ENCODE assay signal across 21 cellular contexts in the genomic region with DNA sequence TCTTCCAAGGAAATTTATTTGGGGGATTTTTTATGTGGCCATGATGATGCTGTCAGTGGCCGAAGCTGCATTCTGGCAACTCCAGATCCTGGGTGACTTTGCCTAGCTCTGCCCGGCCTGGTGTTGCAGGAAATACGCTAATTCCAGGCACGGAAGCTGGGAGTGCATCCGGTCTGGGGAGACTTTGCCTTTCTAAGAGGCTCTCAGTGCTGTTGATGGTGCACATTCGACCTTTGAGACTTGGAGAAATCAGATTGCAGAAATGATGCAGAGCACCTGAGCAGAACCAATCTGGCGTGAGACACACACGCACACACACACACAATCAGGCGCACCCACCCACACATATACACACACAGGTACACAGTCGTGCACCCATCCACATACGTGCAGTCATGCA. TPM values are rescaled to one million over a fixed set of nuclear protein-coding genes. Genes with fewer than 3 reads are reported as not detected.
"Had no signal": no experiment of that assay in that cellular context is flagged by ENCODE, and none has a peak within 500 bp of the region (broad histone marks: within the 10 kb centered on the region; RNA-seq: fewer than 3 reads in every experiment).

No MANE protein-coding gene starts in this region.

- H3K4me1 ChIP-seq: colonic mucosa had no signal

- H3K9me3 ChIP-seq: colonic mucosa, esophagus muscularis mucosa, gastroesophageal sphincter, ovary, testis, transverse colon had no signal

- DNase-seq: caudate nucleus; colonic mucosa; effector CD4-positive, alpha-beta T cell; glutamatergic neuron; islet precursor cell; left cardiac atrium; left ventricle myocardium superior; mesendoderm; ovary; stimulated activated CD4-positive, alpha-beta T cell treated with anti-CD3 and anti-CD28 coated beads, Interleukin-15, amount 100 ng/mL, for 24 hours; stimulated activated CD4-positive, alpha-beta T cell treated with anti-CD3 and anti-CD28 coated beads, Interleukin-1b, Interleukin-23, amount 100 ng/mL, for 48 hours; stimulated activated CD4-positive, alpha-beta T cell treated with anti-CD3 and anti-CD28 coated beads, Interleukin-4, amount 100 ng/mL, for 24 hours; stimulated activated naive CD8-positive, alpha-beta T cell treated with anti-CD3 and anti-CD28 coated beads, Interleukin-15, amount 100 ng/mL, for 72 hours; testis; transverse colon had no signal

- ATAC-seq: gastroesophageal sphincter; left cardiac atrium; left ventricle myocardium superior; naive thymus-derived CD8-positive, alpha-beta T cell; right cardiac atrium; stimulated activated memory B cell treated with anti-CD40 and anti-IgM and Interleukin-4, amounts not matched to agents 10 μg/mL and 1 μg/mL and 100 μg/mL, for 72 hours; stimulated activated naive CD8-positive, alpha-beta T cell treated with anti-CD3 and anti-CD28 coated beads, Interleukin-15, amount 100 ng/mL, for 72 hours had no signal

- H3K27me3 ChIP-seq: colonic mucosa, esophagus muscularis mucosa, ovary, testis had no signal

- H3K36me3 ChIP-seq: colonic mucosa, esophagus muscularis mucosa, gastroesophageal sphincter, ovary, transverse colon had no signal

- H3K4me3 ChIP-seq: colonic mucosa, esophagus muscularis mucosa, gastroesophageal sphincter, ovary, transverse colon had no signal

- H3K27ac ChIP-seq: colonic mucosa, esophagus muscularis mucosa, gastroesophageal sphincter, ovary, transverse colon had no signal

RNA-seq across cellular contexts. Expression of gene TMEM255B, which starts 5.9 kb away (rescaled TPM):
- polyA plus RNA-seq: neural cell had no signal
